10 cellular contexts compared by ENCODE assay signal in genomic region chr10:15262036-15262713, GRCh38.
DNase-seq lines count a peak whose midpoint lies in the region; ATAC-seq lines count a peak whose summit lies in the region.
"Had no signal": no experiment of that assay in that cellular context is flagged by ENCODE, and none has a peak within 500 bp of the region (broad histone marks: within the 10 kb centered on the region; RNA-seq: fewer than 3 reads in every experiment).

No MANE protein-coding gene starts in this region.

- H3K23ac ChIP-seq in mesenchymal stem cell (ENCODE audit: low read length in 2 of 2): no peak overlapping the region

- peaks cover 23% of the 10 kb centered on the region for H3K79me1 ChIP-seq in mesenchymal stem cell (replicated peaks; ENCODE audit: low read length, poor library complexity, severe bottlenecking)

- H3K36me3 ChIP-seq in BLaER1: peaks cover 39% of the 10 kb centered on the region
- peaks cover 0 to 17% of the 10 kb centered on the region in 2 experiments for H3K36me3 ChIP-seq in mesenchymal stem cell (ENCODE audit: control insufficient read depth in 1 of 2, insufficient read depth in 2 of 2, low read depth in 1 of 2, low read length in 2 of 2)
- H3K36me3 ChIP-seq: MG63 had no signal

- DNase-seq in dermis blood vessel endothelial cell (peak; percentile 64), mesenchymal stem cell (peak; percentile 15), NK-92 (lab: John Stamatoyannopoulos, UW; ENCODE audit: unreplicated experiment) (no peak), SK-N-DZ (ENCODE audit: low spot score) (no peak), GM19238 (ENCODE audit: insufficient read length, low spot score) (no peak), NCI-H1930 (lab: John Stamatoyannopoulos, UW) (no peak)
- DNase-seq: activated CD8-positive, alpha-beta memory T cell treated with anti-CD3 and anti-CD28 coated beads for 24 hours; MG63 had no signal

- H2BK120ac ChIP-seq in mesenchymal stem cell (ENCODE audit: low read depth, low read length): no peak overlapping the region

- H3K14ac ChIP-seq in mesenchymal stem cell (ENCODE audit: low read length in 2 of 2): no peak overlapping the region

- H4K91ac ChIP-seq in mesenchymal stem cell (ENCODE audit: low read length): no peak overlapping the region

- ATAC-seq in HG02943 (IDR thresholded peaks at IDR 0.05; ENCODE audit: low read depth, unreplicated experiment): peak; percentile 60

- H4K20me1 ChIP-seq in BLaER1: no peaks in the 10 kb centered on the region

- no peak overlapping the region for H2AFZ ChIP-seq in mesenchymal stem cell (ENCODE audit: low read depth, low read length)

- H3K27ac ChIP-seq in BLaER1 (no peak overlapping the region), mesenchymal stem cell (ENCODE audit: low read length, poor library complexity, severe bottlenecking) (no peak overlapping the region)

- H3K9me3 ChIP-seq in BLaER1 (no peaks in the 10 kb centered on the region), mesenchymal stem cell (ENCODE audit: control insufficient read depth, low read length) (no peaks in the 10 kb centered on the region)
- H3K9me3 ChIP-seq: MG63 had no signal

- H3K27me3 ChIP-seq in BLaER1 (no peaks in the 10 kb centered on the region), mesenchymal stem cell (ENCODE audit: control insufficient read depth in 1 of 2, insufficient read depth in 1 of 2, low read length in 2 of 2) (no peaks in the 10 kb centered on the region)
- H3K27me3 ChIP-seq: MG63 had no signal

- H4K8ac ChIP-seq in mesenchymal stem cell (ENCODE audit: low read length): no peak overlapping the region

- H3K9ac ChIP-seq in BLaER1 (no peak overlapping the region), mesenchymal stem cell (ENCODE audit: low read length) (no peak overlapping the region)

- no peak overlapping the region for H2AK5ac ChIP-seq in mesenchymal stem cell (ENCODE audit: low read length, severe bottlenecking)

- H3K4me1 ChIP-seq in BLaER1 (peaks cover 25% of the 10 kb centered on the region), mesenchymal stem cell (ENCODE audit: control insufficient read depth, insufficient read depth, low read depth, low read length) (peaks cover 3% of the 10 kb centered on the region)

- WGBS in mesenchymal stem cell: 89% methylated on average over 10 of the region's 10 CpGs

- no peak overlapping the region for H2BK5ac ChIP-seq in mesenchymal stem cell (ENCODE audit: low read depth, low read length, poor library complexity, severe bottlenecking)

- H3K4me3 ChIP-seq in BLaER1: no peak overlapping the region
- H3K4me3 ChIP-seq in mesenchymal stem cell (ENCODE audit: insufficient read depth in 1 of 2, low read depth in 1 of 2, low read length in 2 of 2): no peak overlapping the region
- H3K4me3 ChIP-seq: MG63 had no signal

- H3K4ac ChIP-seq in mesenchymal stem cell (ENCODE audit: low read depth in 1 of 2, low read length in 2 of 2): no peak overlapping the region

- H3K4me2 ChIP-seq in BLaER1 (peak overlapping the region; percentile 0; the same call in 1 of the 2 replicates), mesenchymal stem cell (ENCODE audit: low read length, poor library complexity, severe bottlenecking) (no peak overlapping the region)

- no peak overlapping the region for H2BK15ac ChIP-seq in mesenchymal stem cell (ENCODE audit: low read depth, poor library complexity, severe bottlenecking)

- no peak overlapping the region for H3K18ac ChIP-seq in mesenchymal stem cell (ENCODE audit: low read depth in 1 of 2, low read length in 2 of 2)

- H2BK12ac ChIP-seq in mesenchymal stem cell (ENCODE audit: low read length in 2 of 2): no peak overlapping the region

Comparison
In these comparisons a context has a peak if more than half of its experiments do, and no peak if none do; other contexts are left out.
1. DNase-seq: peak in dermis blood vessel endothelial cell (single experiment) and mesenchymal stem cell (single experiment); none in NK-92 (single experiment), SK-N-DZ (single experiment), GM19238 (single experiment) and NCI-H1930 (0 of 2).